Comparison of ENCODE assay signal across 10 cellular contexts in the genomic region with DNA sequence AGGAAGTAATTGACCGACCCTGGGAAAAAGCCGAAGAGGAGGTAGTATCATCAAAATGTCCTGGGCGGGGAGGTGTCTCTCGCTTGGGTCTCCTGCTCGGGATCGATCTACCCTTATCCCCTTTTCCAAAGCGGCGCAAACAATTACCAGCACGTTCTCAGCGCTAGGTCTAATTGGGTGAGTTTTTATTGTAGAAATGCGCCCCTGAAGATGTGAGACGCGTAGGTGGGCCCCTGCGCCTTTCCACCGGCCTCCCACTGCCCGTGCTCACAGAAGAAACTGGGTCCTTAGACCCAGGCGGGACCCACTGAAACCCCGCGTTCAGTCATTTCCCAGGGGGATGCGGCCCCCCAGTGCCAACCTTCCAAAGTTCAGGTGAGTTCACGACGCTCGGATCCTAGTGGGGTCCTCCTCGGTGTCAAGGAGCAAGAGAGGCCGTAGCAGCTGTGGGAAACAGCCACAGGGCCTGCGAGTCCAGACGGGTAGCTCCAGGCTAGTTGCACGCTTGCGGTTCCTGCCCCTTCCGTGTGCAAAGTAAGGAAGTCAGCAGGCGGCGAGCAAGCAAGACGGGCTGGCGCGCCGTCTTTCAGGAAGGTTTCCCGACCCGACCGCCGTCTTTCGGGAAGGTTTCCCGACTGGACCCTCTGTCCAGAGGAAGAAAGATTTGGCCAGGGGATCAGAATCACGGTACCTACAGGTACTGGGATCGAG. TPM values are rescaled to one million over a fixed set of nuclear protein-coding genes. Genes with fewer than 3 reads are reported as not detected.
DNase-seq lines count a peak whose midpoint lies in the region; ATAC-seq and TF ChIP-seq lines count a peak whose summit lies in the region.
"Had no signal": no experiment of that assay in that cellular context is flagged by ENCODE, and none has a peak within 500 bp of the region (broad histone marks: within the 10 kb centered on the region; RNA-seq: fewer than 3 reads in every experiment).

No MANE protein-coding gene starts in this region.

- CTCF ChIA-PET in activated CD4-positive, alpha-beta T cell treated with anti-CD3 and anti-CD28 coated beads, Interleukin-2, amount 10 ng/mL, durations not matched to agents 7 days and 5 days (lab: Charles Lee) = interaction anchor here (0.6 kb wide), 1 partner anchor 1159 kb away, joined by 3 read pairs; no protein-coding TSS in a partner anchor
- CTCF ChIA-PET in PC-9 (lab: Charles Lee) = no interaction called here

- intact Hi-C loops in activated CD4-positive, alpha-beta T cell treated with anti-CD3 and anti-CD28 coated beads, Interleukin-2, amount 10 ng/mL, durations not matched to agents 24 days and 14 days (cut with micrococcal nuclease) = no loop called here
- intact Hi-C loops in PC-9 (cut with micrococcal nuclease; ENCODE audit: unreplicated experiment) = no loop called here

- TF ChIP-seq POLR2A in gastroesophageal sphincter (IDR thresholded peaks at IDR 0.05) = no peak

- DNase-seq in activated CD4-positive, alpha-beta T cell treated with anti-CD3 and anti-CD28 coated beads, Interleukin-2, amount 10 ng/mL, durations not matched to agents 24 days and 14 days = peak; percentile 51
- no peak for DNase-seq in activated CD4-positive, alpha-beta T cell treated with anti-CD3 and anti-CD28 coated beads, Interleukin-2, amount 10 ng/mL, durations not matched to agents 7 days and 5 days
- DNase-seq in choroid plexus epithelial cell (ENCODE audit: low read depth) (peak; percentile 56), left lobe of liver (ENCODE audit: low spot score) (no peak), thoracic aorta (ENCODE audit: low spot score) (no peak), PC-9 (no peak)
- DNase-seq: stimulated activated CD4-positive, alpha-beta T cell treated with anti-CD3 and anti-CD28 coated beads, Interleukin-1b, Interleukin-23, amount 100 ng/mL, for 48 hours had no signal

- no peaks in the 10 kb centered on the region for H3K9me3 Mint-ChIP-seq in activated CD4-positive, alpha-beta T cell treated with anti-CD3 and anti-CD28 coated beads, Interleukin-2, amount 10 ng/mL, durations not matched to agents 24 days and 14 days
- H3K9me3 Mint-ChIP-seq in activated CD4-positive, alpha-beta T cell treated with anti-CD3 and anti-CD28 coated beads, Interleukin-2, amount 10 ng/mL, durations not matched to agents 7 days and 5 days = no peaks in the 10 kb centered on the region

- H4K20me1 ChIP-seq in PC-9 (ENCODE audit: insufficient read depth) = no peaks in the 10 kb centered on the region

- peaks cover 45% of the 10 kb centered on the region for H3K27me3 Mint-ChIP-seq in activated CD4-positive, alpha-beta T cell treated with anti-CD3 and anti-CD28 coated beads, Interleukin-2, amount 10 ng/mL, durations not matched to agents 24 days and 14 days
- H3K27me3 Mint-ChIP-seq in activated CD4-positive, alpha-beta T cell treated with anti-CD3 and anti-CD28 coated beads, Interleukin-2, amount 10 ng/mL, durations not matched to agents 7 days and 5 days = peaks cover 44% of the 10 kb centered on the region

- no peak for TF ChIP-seq EP300 in gastroesophageal sphincter (IDR thresholded peaks at IDR 0.05)

- peak; percentile 50 for ATAC-seq in left lobe of liver
- ATAC-seq in thoracic aorta (ENCODE audit: insufficient number of reproducible peaks, low FRiP score, low read depth) = no peak
- ATAC-seq in HG03460 (IDR thresholded peaks at IDR 0.05; ENCODE audit: unreplicated experiment) = no peak
- no peak for ATAC-seq in gastroesophageal sphincter

- no peak overlapping the region for H2AFZ ChIP-seq in PC-9

- no peaks in the 10 kb centered on the region for H3F3A ChIP-seq in PC-9 (ENCODE audit: insufficient read depth, low read depth)

- H3K4me1 ChIP-seq in thoracic aorta (ENCODE audit: control insufficient read depth in 1 of 2, low read depth in 2 of 2) = peaks cover 11 to 27% of the 10 kb centered on the region in 2 donors
- no peaks in the 10 kb centered on the region for H3K4me1 ChIP-seq in PC-9 (replicated peaks; ENCODE audit: insufficient read depth)
- H3K4me1 ChIP-seq in gastroesophageal sphincter = peaks cover 0 to 39% (median 17%) of the 10 kb centered on the region in 3 donors

- BruUV-seq in PC-9 (replicated peaks; lab: Mats Ljungman, UMichigan) = no TSS peak

- TF ChIP-seq CTCF in choroid plexus epithelial cell (conservative IDR thresholded peaks at IDR 0.05; ENCODE audit: low read depth, low read length) (no peak), thoracic aorta (IDR thresholded peaks at IDR 0.05) (no peak), PC-9 (conservative IDR thresholded peaks at IDR 0.05) (no peak), gastroesophageal sphincter (IDR thresholded peaks at IDR 0.05) (no peak)

- H3K79me2 ChIP-seq in PC-9 (ENCODE audit: low read depth) = no peaks in the 10 kb centered on the region

- peak overlapping the region; percentile 34 for H3K4me3 ChIP-seq in choroid plexus epithelial cell (ENCODE audit: low read depth, low read length)
- H3K4me3 ChIP-seq in thoracic aorta = peak overlapping the region; percentile 58
- no peak overlapping the region for H3K4me3 ChIP-seq in PC-9
- H3K4me3 ChIP-seq in gastroesophageal sphincter = peak overlapping the region in 1 of 2 donors; percentile 54

- peaks cover 6% of the 10 kb centered on the region for H3K36me3 ChIP-seq in thoracic aorta
- 0 out of 2 replicates have a peak, but pooled peaks cover 6% of the 10 kb centered on the region for H3K36me3 ChIP-seq in PC-9 (ENCODE audit: low read depth)
- H3K36me3 ChIP-seq in gastroesophageal sphincter = peaks cover 0 to 25% of the 10 kb centered on the region in 2 donors

- no peaks in the 10 kb centered on the region for H3K4me1 Mint-ChIP-seq in activated CD4-positive, alpha-beta T cell treated with anti-CD3 and anti-CD28 coated beads, Interleukin-2, amount 10 ng/mL, durations not matched to agents 24 days and 14 days
- no peaks in the 10 kb centered on the region for H3K4me1 Mint-ChIP-seq in activated CD4-positive, alpha-beta T cell treated with anti-CD3 and anti-CD28 coated beads, Interleukin-2, amount 10 ng/mL, durations not matched to agents 7 days and 5 days

- H3K27me3 ChIP-seq in thoracic aorta (replicated peaks; ENCODE audit: insufficient read depth) (no peaks in the 10 kb centered on the region), PC-9 (ENCODE audit: insufficient read depth, low read depth) (no peaks in the 10 kb centered on the region), gastroesophageal sphincter (peaks cover 36% of the 10 kb centered on the region)

- POLR2A ChIA-PET in activated CD4-positive, alpha-beta T cell treated with anti-CD3 and anti-CD28 coated beads, Interleukin-2, amount 10 ng/mL, durations not matched to agents 7 days and 5 days (lab: Charles Lee) = no interaction called here
- POLR2A ChIA-PET in PC-9 (lab: Charles Lee; ENCODE audit: unreplicated experiment) = no interaction called here

- H3K9me3 ChIP-seq in thoracic aorta = no peaks in the 10 kb centered on the region
- no peaks in the 10 kb centered on the region for H3K9me3 ChIP-seq in PC-9 (ENCODE audit: insufficient read depth, low read depth)
- no peaks in the 10 kb centered on the region for H3K9me3 ChIP-seq in gastroesophageal sphincter

- 63% methylated on average over 15 of the region's 44 CpGs; no CpG with 5 or more reads in 1 of the 2 donors for WGBS in gastroesophageal sphincter (ENCODE audit: low coverage in 1 of 2), 2 donors

- H3K27ac ChIP-seq in thoracic aorta = no peak overlapping the region
- no peak overlapping the region for H3K27ac ChIP-seq in PC-9
- no peak overlapping the region for H3K27ac ChIP-seq in gastroesophageal sphincter
- H3K27ac ChIP-seq: C4-2B had no signal

- H3K4me2 ChIP-seq in PC-9 = no peak overlapping the region

- H3K9me2 ChIP-seq in PC-9 (ENCODE audit: insufficient read depth) = 0 out of 2 replicates have a peak, but pooled peaks cover 4% of the 10 kb centered on the region

- peaks cover 2% of the 10 kb centered on the region for H3K36me3 Mint-ChIP-seq in activated CD4-positive, alpha-beta T cell treated with anti-CD3 and anti-CD28 coated beads, Interleukin-2, amount 10 ng/mL, durations not matched to agents 24 days and 14 days (ENCODE audit: low read depth)
- no peaks in the 10 kb centered on the region for H3K36me3 Mint-ChIP-seq in activated CD4-positive, alpha-beta T cell treated with anti-CD3 and anti-CD28 coated beads, Interleukin-2, amount 10 ng/mL, durations not matched to agents 7 days and 5 days (ENCODE audit: low read depth)

- H3K4me3 Mint-ChIP-seq in activated CD4-positive, alpha-beta T cell treated with anti-CD3 and anti-CD28 coated beads, Interleukin-2, amount 10 ng/mL, durations not matched to agents 24 days and 14 days = no peak overlapping the region
- no peak overlapping the region for H3K4me3 Mint-ChIP-seq in activated CD4-positive, alpha-beta T cell treated with anti-CD3 and anti-CD28 coated beads, Interleukin-2, amount 10 ng/mL, durations not matched to agents 7 days and 5 days

- no peak overlapping the region for H3K27ac Mint-ChIP-seq in activated CD4-positive, alpha-beta T cell treated with anti-CD3 and anti-CD28 coated beads, Interleukin-2, amount 10 ng/mL, durations not matched to agents 24 days and 14 days
- no peak overlapping the region for H3K27ac Mint-ChIP-seq in activated CD4-positive, alpha-beta T cell treated with anti-CD3 and anti-CD28 coated beads, Interleukin-2, amount 10 ng/mL, durations not matched to agents 7 days and 5 days

RNA-seq across cellular contexts. Expression of a gene that starts 1.5 kb away (rescaled TPM):
- total RNA-seq in activated CD4-positive, alpha-beta T cell treated with anti-CD3 and anti-CD28 coated beads, Interleukin-2, amount 10 ng/mL, durations not matched to agents 24 days and 14 days = not detected in 2 replicates
- total RNA-seq in activated CD4-positive, alpha-beta T cell treated with anti-CD3 and anti-CD28 coated beads, Interleukin-2, amount 10 ng/mL, durations not matched to agents 7 days and 5 days = not detected
- total RNA-seq in left lobe of liver = not detected
- total RNA-seq in thoracic aorta = not detected
- total RNA-seq in PC-9 (2021) = not detected in 2 replicates
- total RNA-seq in gastroesophageal sphincter = not detected

RNA-seq across cellular contexts. Expression of a gene that starts 58.8 kb away (rescaled TPM):
- 12.8 and 16.7 TPM in 2 replicates for total RNA-seq in activated CD4-positive, alpha-beta T cell treated with anti-CD3 and anti-CD28 coated beads, Interleukin-2, amount 10 ng/mL, durations not matched to agents 24 days and 14 days
- total RNA-seq in activated CD4-positive, alpha-beta T cell treated with anti-CD3 and anti-CD28 coated beads, Interleukin-2, amount 10 ng/mL, durations not matched to agents 7 days and 5 days = 1 to 10 TPM; 8.6 to 9.3 TPM
- total RNA-seq in left lobe of liver = 22.8 TPM
- 10 to 100 TPM; 29.0 to 92.9 TPM for total RNA-seq in thoracic aorta
- total RNA-seq in PC-9 (2021) = 50.6 and 58.2 TPM in 2 replicates
- 10 to 100 TPM; 35.6 to 62.7 (median 51.7) TPM for total RNA-seq in gastroesophageal sphincter

Comparison
In these comparisons a context has a peak if more than half of its experiments do, and no peak if none do; other contexts are left out.
1. DNase-seq: peak in activated CD4-positive, alpha-beta T cell treated with anti-CD3 and anti-CD28 coated beads, Interleukin-2, amount 10 ng/mL, durations not matched to agents 24 days and 14 days (single experiment) and choroid plexus epithelial cell (single experiment); none in activated CD4-positive, alpha-beta T cell treated with anti-CD3 and anti-CD28 coated beads, Interleukin-2, amount 10 ng/mL, durations not matched to agents 7 days and 5 days (single experiment), left lobe of liver (single experiment), thoracic aorta (single experiment) and PC-9 (0 of 2).